Comparison of ENCODE assay signal across 2 cellular contexts in genomic region chr6:90294008-90294511, GRCh38.
TF ChIP-seq lines count a peak whose summit lies in the region.

No MANE protein-coding gene starts in this region.

TF ChIP-seq in liver, 16 proteins besides CTCF, POLR2A, EP300 and RAD21:
- TF ChIP-seq RXRA (IDR thresholded peaks at IDR 0.05) (no peak), FOXA2 (IDR thresholded peaks at IDR 0.05) (no peak), FOXA1 (IDR thresholded peaks at IDR 0.05) (no peak), ZBTB33 (IDR thresholded peaks at IDR 0.05) (no peak), HNF4G (IDR thresholded peaks at IDR 0.05) (no peak), ATF3 (IDR thresholded peaks at IDR 0.05) (no peak), HNF4A (conservative IDR thresholded peaks at IDR 0.05) (no peak), TAF1 (conservative IDR thresholded peaks at IDR 0.05) (no peak), SP1 (IDR thresholded peaks at IDR 0.05) (no peak), NR2F2 (IDR thresholded peaks at IDR 0.05) (no peak), GABPA (IDR thresholded peaks at IDR 0.05 in 1 of 2, conservative IDR thresholded peaks at IDR 0.05 in 1 of 2) (no peak), YY1 (IDR thresholded peaks at IDR 0.05) (no peak), MAX (IDR thresholded peaks at IDR 0.05) (no peak), EGR1 (IDR thresholded peaks at IDR 0.05; ENCODE audit: low read depth in 2 of 2) (no peak), JUND (IDR thresholded peaks at IDR 0.05) (no peak)
- TF ChIP-seq, protein P1, sequence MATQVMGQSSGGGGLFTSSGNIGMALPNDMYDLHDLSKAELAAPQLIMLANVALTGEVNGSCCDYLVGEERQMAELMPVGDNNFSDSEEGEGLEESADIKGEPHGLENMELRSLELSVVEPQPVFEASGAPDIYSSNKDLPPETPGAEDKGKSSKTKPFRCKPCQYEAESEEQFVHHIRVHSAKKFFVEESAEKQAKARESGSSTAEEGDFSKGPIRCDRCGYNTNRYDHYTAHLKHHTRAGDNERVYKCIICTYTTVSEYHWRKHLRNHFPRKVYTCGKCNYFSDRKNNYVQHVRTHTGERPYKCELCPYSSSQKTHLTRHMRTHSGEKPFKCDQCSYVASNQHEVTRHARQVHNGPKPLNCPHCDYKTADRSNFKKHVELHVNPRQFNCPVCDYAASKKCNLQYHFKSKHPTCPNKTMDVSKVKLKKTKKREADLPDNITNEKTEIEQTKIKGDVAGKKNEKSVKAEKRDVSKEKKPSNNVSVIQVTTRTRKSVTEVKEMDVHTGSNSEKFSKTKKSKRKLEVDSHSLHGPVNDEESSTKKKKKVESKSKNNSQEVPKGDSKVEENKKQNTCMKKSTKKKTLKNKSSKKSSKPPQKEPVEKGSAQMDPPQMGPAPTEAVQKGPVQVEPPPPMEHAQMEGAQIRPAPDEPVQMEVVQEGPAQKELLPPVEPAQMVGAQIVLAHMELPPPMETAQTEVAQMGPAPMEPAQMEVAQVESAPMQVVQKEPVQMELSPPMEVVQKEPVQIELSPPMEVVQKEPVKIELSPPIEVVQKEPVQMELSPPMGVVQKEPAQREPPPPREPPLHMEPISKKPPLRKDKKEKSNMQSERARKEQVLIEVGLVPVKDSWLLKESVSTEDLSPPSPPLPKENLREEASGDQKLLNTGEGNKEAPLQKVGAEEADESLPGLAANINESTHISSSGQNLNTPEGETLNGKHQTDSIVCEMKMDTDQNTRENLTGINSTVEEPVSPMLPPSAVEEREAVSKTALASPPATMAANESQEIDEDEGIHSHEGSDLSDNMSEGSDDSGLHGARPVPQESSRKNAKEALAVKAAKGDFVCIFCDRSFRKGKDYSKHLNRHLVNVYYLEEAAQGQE (IDR thresholded peaks at IDR 0.05): no peak

TF ChIP-seq in HepG2, 621 proteins besides CTCF, POLR2A, EP300 and RAD21:
- TF ChIP-seq ZNF136 (CRISPR knock-in tag; IDR thresholded peaks at IDR 0.05; ENCODE audit: low read depth) (no peak), DR1 (CRISPR knock-in tag; IDR thresholded peaks at IDR 0.05) (no peak), ZFP36 (IDR thresholded peaks at IDR 0.05; ENCODE audit: borderline replicate concordance, low read depth, low read length, partially characterized antibody) (no peak), PBX3 (CRISPR knock-in tag; IDR thresholded peaks at IDR 0.05; ENCODE audit: borderline replicate concordance) (no peak), SIN3A (IDR thresholded peaks at IDR 0.05; ENCODE audit: borderline replicate concordance, low read depth, low read length) (no peak), SMAD1 (CRISPR knock-in tag; IDR thresholded peaks at IDR 0.05; ENCODE audit: borderline replicate concordance, low read depth) (no peak), ZNF564 (CRISPR knock-in tag; IDR thresholded peaks at IDR 0.05) (no peak), MEF2D (CRISPR knock-in tag; IDR thresholded peaks at IDR 0.05) (no peak), POLR2AphosphoS2 (IDR thresholded peaks at IDR 0.05; ENCODE audit: low read depth, low read length) (no peak), ZBTB49 (CRISPR knock-in tag; IDR thresholded peaks at IDR 0.05; ENCODE audit: borderline replicate concordance) (no peak), HOXD1 (CRISPR knock-in tag; IDR thresholded peaks at IDR 0.05) (no peak), HNRNPUL1 (IDR thresholded peaks at IDR 0.05; ENCODE audit: low read depth, low read length) (no peak), ZFP36L2 (CRISPR knock-in tag; IDR thresholded peaks at IDR 0.05) (no peak), ZNF607 (CRISPR knock-in tag; IDR thresholded peaks at IDR 0.05; ENCODE audit: borderline replicate concordance) (no peak), NONO (IDR thresholded peaks at IDR 0.05) (no peak), NONO (CRISPR knock-in tag; conservative IDR thresholded peaks at IDR 0.05) (no peak), RBAK (CRISPR knock-in tag; IDR thresholded peaks at IDR 0.05) (no peak)
- TF ChIP-seq, protein P2, sequence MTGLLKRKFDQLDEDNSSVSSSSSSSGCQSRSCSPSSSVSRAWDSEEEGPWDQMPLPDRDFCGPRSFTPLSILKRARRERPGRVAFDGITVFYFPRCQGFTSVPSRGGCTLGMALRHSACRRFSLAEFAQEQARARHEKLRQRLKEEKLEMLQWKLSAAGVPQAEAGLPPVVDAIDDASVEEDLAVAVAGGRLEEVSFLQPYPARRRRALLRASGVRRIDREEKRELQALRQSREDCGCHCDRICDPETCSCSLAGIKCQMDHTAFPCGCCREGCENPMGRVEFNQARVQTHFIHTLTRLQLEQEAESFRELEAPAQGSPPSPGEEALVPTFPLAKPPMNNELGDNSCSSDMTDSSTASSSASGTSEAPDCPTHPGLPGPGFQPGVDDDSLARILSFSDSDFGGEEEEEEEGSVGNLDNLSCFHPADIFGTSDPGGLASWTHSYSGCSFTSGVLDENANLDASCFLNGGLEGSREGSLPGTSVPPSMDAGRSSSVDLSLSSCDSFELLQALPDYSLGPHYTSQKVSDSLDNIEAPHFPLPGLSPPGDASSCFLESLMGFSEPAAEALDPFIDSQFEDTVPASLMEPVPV (CRISPR knock-in tag; IDR thresholded peaks at IDR 0.05): no peak
